8 cellular contexts compared by ENCODE assay signal in genomic region chr5:31639488-31640011, GRCh38. TPM values are rescaled to one million over a fixed set of nuclear protein-coding genes. Genes with fewer than 3 reads are reported as not detected.
DNase-seq lines count a peak whose midpoint lies in the region; ATAC-seq and TF ChIP-seq lines count a peak whose summit lies in the region.

No MANE protein-coding gene starts in this region.

- peak; percentile 17 for DNase-seq in astrocyte of the hippocampus (ENCODE audit: low read depth, low spot score)
- DNase-seq in lower lobe of right lung: no peak
- no peak for DNase-seq in DMS153 treated with DMSO at 0.1 percent for 48 hours (lab: John Stamatoyannopoulos, UW; ENCODE audit: unreplicated experiment)
- DNase-seq in NCI-H2107 treated with DMSO at 0.1 percent for 48 hours (lab: John Stamatoyannopoulos, UW; ENCODE audit: unreplicated experiment): no peak

- H3K9ac ChIP-seq in BLaER1: peak overlapping the region; percentile 64; the same call in 1 of the 2 replicates

- H3K36me3 ChIP-seq in BLaER1 (no peaks in the 10 kb centered on the region), lower lobe of right lung (no peaks in the 10 kb centered on the region)

- peaks cover 10% of the 10 kb centered on the region; the same call in 1 of the 2 replicates for H4K20me1 ChIP-seq in BLaER1

- peak overlapping the region; percentile 95 for H3K4me2 ChIP-seq in BLaER1

- peak overlapping the region; percentile 76 for H3K4me3 ChIP-seq in BLaER1
- peak overlapping the region; percentile 73 for H3K4me3 ChIP-seq in lower lobe of right lung

- TF ChIP-seq CTCF in lower lobe of right lung (IDR thresholded peaks at IDR 0.05): no peak

- H3K27me3 ChIP-seq in BLaER1: peaks cover 37% of the 10 kb centered on the region
- peaks cover 3% of the 10 kb centered on the region for H3K27me3 ChIP-seq in lower lobe of right lung (ENCODE audit: low read depth)

- intact Hi-C loops in lower lobe of right lung (cut with DNase I): no loop called here

- H3K9me3 ChIP-seq in BLaER1 (no peaks in the 10 kb centered on the region), lower lobe of right lung (no peaks in the 10 kb centered on the region)

- peaks cover 5% of the 10 kb centered on the region for H3K4me1 ChIP-seq in BLaER1
- H3K4me1 ChIP-seq in lower lobe of right lung: peaks cover 22% of the 10 kb centered on the region

- no peak overlapping the region for H3K27ac ChIP-seq in BLaER1
- no peak overlapping the region for H3K27ac ChIP-seq in lower lobe of right lung

- ATAC-seq in HG02938 (IDR thresholded peaks at IDR 0.05; ENCODE audit: unreplicated experiment) (peak; percentile 9), lower lobe of right lung (peak; percentile 5 to 7), HG02798 (IDR thresholded peaks at IDR 0.05; ENCODE audit: poor library complexity, unreplicated experiment) (no peak), HG03095 (IDR thresholded peaks at IDR 0.05; ENCODE audit: unreplicated experiment) (no peak)

RNA-seq across cellular contexts. Expression of gene PDZD2, which starts 0.6 kb away (rescaled TPM):
- total RNA-seq in lower lobe of right lung: 67.8 TPM

Comparison
In these comparisons a context has a peak if more than half of its experiments do, and no peak if none do; other contexts are left out.
1. ATAC-seq: peak in HG02938 (single experiment) and lower lobe of right lung (2 of 2); none in HG02798 (single experiment) and HG03095 (single experiment).